Comparison of ENCODE assay signal across 26 cellular contexts in the genomic region with DNA sequence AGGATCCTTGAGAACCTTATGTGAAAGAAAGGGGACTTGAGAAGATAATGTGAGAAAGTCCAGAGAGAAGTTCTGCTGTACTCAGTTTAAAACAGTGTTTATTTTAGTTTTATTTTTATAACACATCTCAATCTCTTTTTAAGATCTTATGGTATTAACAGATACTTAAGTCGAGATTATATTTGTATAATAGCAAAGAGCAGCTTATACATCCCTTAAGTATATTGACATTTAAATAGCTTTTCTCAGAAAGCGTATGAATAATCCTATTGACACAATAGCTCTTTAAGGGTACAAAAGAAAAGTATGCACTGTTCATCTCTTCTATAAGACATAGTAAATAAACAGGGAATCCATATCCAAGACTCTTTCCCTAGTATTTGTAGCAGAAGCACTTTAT.
"Had no signal": no experiment of that assay in that cellular context is flagged by ENCODE, and none has a peak within 500 bp of the region (broad histone marks: within the 10 kb centered on the region; RNA-seq: fewer than 3 reads in every experiment).

No MANE protein-coding gene starts in this region.

- H3K27ac ChIP-seq: colonic mucosa, esophagus muscularis mucosa, foreskin keratinocyte, gastroesophageal sphincter, heart left ventricle, hepatocyte, lower lobe of right lung had no signal

- H3K27ac Mint-ChIP-seq: dendritic cell treated with granulocyte-macrophage colony-stimulating factor and Interleukin-4, amounts not matched to agents 40 ng/mL and 50 ng/mL, for 4 days; immature natural killer cell; mesothelial cell of epicardium; naive B cell; naive thymus-derived CD8-positive, alpha-beta T cell had no signal

- H3K4me1 ChIP-seq: colonic mucosa, esophagus muscularis mucosa, foreskin keratinocyte, gastroesophageal sphincter, heart left ventricle, lower lobe of right lung had no signal

- H3K27me3 ChIP-seq: colonic mucosa, esophagus muscularis mucosa, foreskin keratinocyte, gastroesophageal sphincter, heart left ventricle, hepatocyte had no signal

- H3K4me3 Mint-ChIP-seq: dendritic cell treated with granulocyte-macrophage colony-stimulating factor and Interleukin-4, amounts not matched to agents 40 ng/mL and 50 ng/mL, for 4 days; immature natural killer cell; mesothelial cell of epicardium; naive B cell; naive thymus-derived CD8-positive, alpha-beta T cell had no signal

- H3K36me3 Mint-ChIP-seq: immature natural killer cell, naive B cell had no signal

- ATAC-seq: foreskin keratinocyte; gastroesophageal sphincter; heart left ventricle; left colon; left lobe of liver; left ventricle myocardium superior; lower lobe of right lung; mucosa of descending colon; naive thymus-derived CD8-positive, alpha-beta T cell had no signal

- FAIRE-seq: endothelial cell of umbilical vein, frontal cortex had no signal

- H3K9me3 ChIP-seq: colonic mucosa, esophagus muscularis mucosa, gastroesophageal sphincter, lower lobe of right lung, mucosa of descending colon had no signal

- DNase-seq: colonic mucosa; cortex of kidney; effector CD4-positive, alpha-beta T cell; effector memory CD4-positive, alpha-beta T cell; foreskin keratinocyte; heart left ventricle; hypothalamus; immature natural killer cell; islet precursor cell; kidney; kidney glomerular epithelial cell; left colon; left ventricle myocardium superior; lower lobe of right lung; mesenchymal stem cell; mucosa of descending colon; naive B cell; naive thymus-derived CD8-positive, alpha-beta T cell had no signal

- H3K4me2 ChIP-seq: hepatocyte had no signal

- H3K27me3 Mint-ChIP-seq: dendritic cell treated with granulocyte-macrophage colony-stimulating factor and Interleukin-4, amounts not matched to agents 40 ng/mL and 50 ng/mL, for 4 days; naive B cell; naive thymus-derived CD8-positive, alpha-beta T cell had no signal

- H3K4me3 ChIP-seq: colonic mucosa, esophagus muscularis mucosa, gastroesophageal sphincter, heart left ventricle, hepatocyte, lower lobe of right lung, mucosa of descending colon had no signal

- H3K9me3 Mint-ChIP-seq: dendritic cell treated with granulocyte-macrophage colony-stimulating factor and Interleukin-4, amounts not matched to agents 40 ng/mL and 50 ng/mL, for 4 days; immature natural killer cell; naive thymus-derived CD8-positive, alpha-beta T cell had no signal

- H2AFZ ChIP-seq: hepatocyte had no signal

- H3K36me3 ChIP-seq: colonic mucosa, esophagus muscularis mucosa, gastroesophageal sphincter, heart left ventricle, lower lobe of right lung had no signal

- H3K4me1 Mint-ChIP-seq: mesothelial cell of epicardium had no signal
